In the genomic region with DNA sequence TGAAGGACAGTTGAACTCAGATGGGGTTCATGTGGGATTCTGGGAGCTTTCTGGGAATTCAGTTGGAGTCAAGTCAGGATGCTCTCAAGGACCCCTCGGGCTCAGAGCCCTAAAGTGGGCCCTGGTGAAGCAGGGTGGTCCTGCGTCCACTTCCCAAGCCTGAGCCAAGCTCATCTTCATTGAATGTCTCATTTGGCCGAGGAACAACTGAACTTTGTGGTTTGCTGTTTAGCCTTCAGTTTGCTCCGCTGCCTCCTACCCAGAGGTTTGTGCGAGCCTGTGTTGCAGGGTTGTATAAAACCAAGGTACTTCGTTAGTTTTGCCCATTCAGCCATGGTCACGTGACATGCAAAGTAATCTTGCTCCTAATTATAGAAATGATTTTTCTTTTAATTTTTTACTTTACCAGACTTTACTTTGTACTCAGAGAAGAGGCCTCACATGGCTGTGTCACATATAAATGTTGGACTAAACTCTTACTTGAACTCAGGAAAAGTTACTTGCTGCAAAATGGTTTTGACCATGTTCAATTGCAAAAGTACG, we compare ENCODE assay signal across 22 cellular contexts. TPM values are rescaled to one million over a fixed set of nuclear protein-coding genes. Genes with fewer than 3 reads are reported as not detected.
"Had no signal": no experiment of that assay in that cellular context is flagged by ENCODE, and none has a peak within 500 bp of the region (broad histone marks: within the 10 kb centered on the region; RNA-seq: fewer than 3 reads in every experiment).

No MANE protein-coding gene starts in this region.

- H3K9me3 ChIP-seq: heart right ventricle, mucosa of descending colon, prostate gland, sigmoid colon, testis, tibial nerve had no signal

- H3K27me3 ChIP-seq: dorsolateral prefrontal cortex, heart right ventricle, neural progenitor cell, sigmoid colon, testis, tibial nerve had no signal

- H3K4me3 Mint-ChIP-seq: naive thymus-derived CD8-positive, alpha-beta T cell; neural progenitor cell; stimulated activated naive B cell treated with anti-CD40 and anti-IgM and Interleukin-4, amounts not matched to agents 10 μg/mL and 1 μg/mL and 100 μg/mL, for 72 hours; stimulated activated naive CD8-positive, alpha-beta T cell treated with anti-CD3 and anti-CD28 coated beads, Interleukin-15, amount 100 ng/mL, for 72 hours had no signal

- H3K36me3 Mint-ChIP-seq: naive thymus-derived CD8-positive, alpha-beta T cell; stimulated activated naive B cell treated with anti-CD40 and anti-IgM and Interleukin-4, amounts not matched to agents 10 μg/mL and 1 μg/mL and 100 μg/mL, for 72 hours had no signal

- H3K9me3 Mint-ChIP-seq: naive thymus-derived CD8-positive, alpha-beta T cell; stimulated activated naive CD8-positive, alpha-beta T cell treated with anti-CD3 and anti-CD28 coated beads, Interleukin-15, amount 100 ng/mL, for 72 hours had no signal

- H3K4me1 ChIP-seq: parathyroid adenoma, prostate gland, testis had no signal

- H3K36me3 ChIP-seq: heart right ventricle, neural progenitor cell, prostate gland, sigmoid colon, tibial nerve had no signal

- H3K4me1 Mint-ChIP-seq: stimulated activated naive B cell treated with anti-CD40 and anti-IgM and Interleukin-4, amounts not matched to agents 10 μg/mL and 1 μg/mL and 100 μg/mL, for 72 hours; stimulated activated naive CD8-positive, alpha-beta T cell treated with anti-CD3 and anti-CD28 coated beads, Interleukin-15, amount 100 ng/mL, for 72 hours had no signal

- H3K4me2 ChIP-seq: neural progenitor cell had no signal

- H3K27ac Mint-ChIP-seq: naive thymus-derived CD8-positive, alpha-beta T cell; stimulated activated naive B cell treated with anti-CD40 and anti-IgM and Interleukin-4, amounts not matched to agents 10 μg/mL and 1 μg/mL and 100 μg/mL, for 72 hours; stimulated activated naive CD8-positive, alpha-beta T cell treated with anti-CD3 and anti-CD28 coated beads, Interleukin-15, amount 100 ng/mL, for 72 hours had no signal

- H3K4me3 ChIP-seq: dorsolateral prefrontal cortex, heart right ventricle, mucosa of descending colon, neural progenitor cell, prostate gland, sigmoid colon, skin epidermis, testis, tibial nerve had no signal

- H2AFZ ChIP-seq: neural progenitor cell, parathyroid adenoma had no signal

- H3K27ac ChIP-seq: dorsolateral prefrontal cortex, heart right ventricle, neural progenitor cell, parathyroid adenoma, prostate gland, sigmoid colon, skin epidermis, testis, tibial nerve had no signal

- ATAC-seq: esophagus mucosa; heart right ventricle; left lobe of liver; mucosa of descending colon; naive thymus-derived CD8-positive, alpha-beta T cell; stimulated activated naive B cell treated with anti-CD40 and anti-IgM and Interleukin-4, amounts not matched to agents 10 μg/mL and 1 μg/mL and 100 μg/mL, for 72 hours; stimulated activated naive CD8-positive, alpha-beta T cell treated with anti-CD3 and anti-CD28 coated beads, Interleukin-15, amount 100 ng/mL, for 72 hours had no signal

- DNase-seq: cortex of kidney; dorsolateral prefrontal cortex; effector CD8-positive, alpha-beta T cell; heart right ventricle; hypothalamus; mammary epithelial cell; mucosa of descending colon; naive thymus-derived CD8-positive, alpha-beta T cell; occipital lobe; sigmoid colon; stimulated activated CD4-positive, alpha-beta T cell treated with anti-CD3 and anti-CD28 coated beads, Interleukin-2, amount 100 ng/mL, for 24 hours; stimulated activated CD4-positive, alpha-beta T cell treated with anti-CD3 and anti-CD28 coated beads, Interleukin-4, amount 100 ng/mL, for 4 hours; stimulated activated naive B cell treated with anti-CD40 and anti-IgM and Interleukin-4, amounts not matched to agents 10 μg/mL and 1 μg/mL and 100 μg/mL, for 72 hours; stimulated activated naive CD8-positive, alpha-beta T cell treated with anti-CD3 and anti-CD28 coated beads, Interleukin-15, amount 100 ng/mL, for 72 hours; testis had no signal

- H3K9ac ChIP-seq: neural progenitor cell, parathyroid adenoma had no signal

RNA-seq across cellular contexts. Expression of a gene that starts 49.7 kb away (rescaled TPM):
- total RNA-seq: mammary epithelial cell; naive thymus-derived CD8-positive, alpha-beta T cell; tibial nerve had no signal
- polyA plus RNA-seq: mammary epithelial cell; naive thymus-derived CD8-positive, alpha-beta T cell had no signal
